ENCODE assay signal across 24 cellular contexts in the genomic region with DNA sequence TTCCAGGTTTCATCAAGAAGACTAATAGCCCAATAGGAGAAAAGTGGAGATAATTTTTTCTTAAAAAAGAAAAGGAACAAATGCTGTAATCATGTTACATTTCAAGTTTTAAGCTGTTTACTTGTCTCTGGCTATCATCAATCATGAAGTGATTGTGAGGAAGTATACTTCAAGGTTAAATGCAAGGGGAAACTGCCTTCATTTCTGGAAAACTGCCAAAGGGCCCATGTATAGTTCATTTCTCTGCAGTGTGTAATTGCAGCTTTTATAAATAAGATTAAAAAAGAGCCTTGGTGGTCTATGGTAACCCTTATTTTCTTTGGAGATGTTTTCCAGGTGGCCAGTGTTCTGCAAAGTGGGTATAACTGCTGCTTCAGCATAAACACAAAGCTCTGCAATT.
"Had no signal": no experiment of that assay in that cellular context is flagged by ENCODE, and none has a peak within 500 bp of the region (broad histone marks: within the 10 kb centered on the region; RNA-seq: fewer than 3 reads in every experiment).

No MANE protein-coding gene starts in this region.

- H3K9me3 Mint-ChIP-seq: endodermal cell; stimulated activated naive B cell treated with anti-CD40 and anti-IgM and Interleukin-4, amounts not matched to agents 10 μg/mL and 1 μg/mL and 100 μg/mL, for 72 hours; stimulated activated naive CD8-positive, alpha-beta T cell treated with anti-CD3 and anti-CD28 coated beads, Interleukin-15, amount 100 ng/mL, for 72 hours had no signal

- H3K36me3 Mint-ChIP-seq: natural killer cell treated with Interleukin-12 subunit alpha and Interleukin-12 subunit beta and Interleukin-15 and Interleukin-18, amount 100 ng/mL, for 72 hours; stimulated activated naive B cell treated with anti-CD40 and anti-IgM and Interleukin-4, amounts not matched to agents 10 μg/mL and 1 μg/mL and 100 μg/mL, for 72 hours had no signal

- H3K36me3 ChIP-seq: spleen, tibial nerve had no signal

- H3K4me1 Mint-ChIP-seq: stimulated activated naive B cell treated with anti-CD40 and anti-IgM and Interleukin-4, amounts not matched to agents 10 μg/mL and 1 μg/mL and 100 μg/mL, for 72 hours; stimulated activated naive CD8-positive, alpha-beta T cell treated with anti-CD3 and anti-CD28 coated beads, Interleukin-15, amount 100 ng/mL, for 72 hours had no signal

- H3K9me3 ChIP-seq: psoas muscle, spleen, testis, tibial nerve had no signal

- H3K27me3 ChIP-seq: foreskin keratinocyte, spleen, testis, tibial nerve had no signal

- H3K4me3 ChIP-seq: coronary artery, lung, psoas muscle, spleen, testis, tibial nerve had no signal

- ATAC-seq: foreskin keratinocyte; left cardiac atrium; left ventricle myocardium superior; natural killer cell treated with Interleukin-12 subunit alpha and Interleukin-12 subunit beta and Interleukin-15 and Interleukin-18, amount 100 ng/mL, for 72 hours; psoas muscle; sciatic nerve; stimulated activated naive B cell treated with anti-CD40 and anti-IgM and Interleukin-4, amounts not matched to agents 10 μg/mL and 1 μg/mL and 100 μg/mL, for 72 hours; stimulated activated naive CD8-positive, alpha-beta T cell treated with anti-CD3 and anti-CD28 coated beads, Interleukin-15, amount 100 ng/mL, for 72 hours had no signal

- H3K4me1 ChIP-seq: foreskin keratinocyte, psoas muscle, spleen, testis, tibial nerve had no signal

- DNase-seq: effector CD4-positive, alpha-beta T cell; endodermal cell; erythroblast; foreskin keratinocyte; kidney; left cardiac atrium; left ventricle myocardium superior; mesenchymal stem cell; midbrain; psoas muscle; retina; spleen; stimulated activated CD4-positive, alpha-beta T cell treated with anti-CD3 and anti-CD28 coated beads, Interleukin-15, amount 100 ng/mL, for 24 hours; stimulated activated CD4-positive, alpha-beta T cell treated with anti-CD3 and anti-CD28 coated beads, Interleukin-1b, Interleukin-23, amount 100 ng/mL, for 48 hours; stimulated activated CD4-positive, alpha-beta T cell treated with anti-CD3 and anti-CD28 coated beads, Interleukin-4, amount 100 ng/mL, for 24 hours; stimulated activated naive B cell treated with anti-CD40 and anti-IgM and Interleukin-4, amounts not matched to agents 10 μg/mL and 1 μg/mL and 100 μg/mL, for 72 hours; stimulated activated naive CD8-positive, alpha-beta T cell treated with anti-CD3 and anti-CD28 coated beads, Interleukin-15, amount 100 ng/mL, for 72 hours; testis had no signal

- H3K4me3 Mint-ChIP-seq: endodermal cell; natural killer cell treated with Interleukin-12 subunit alpha and Interleukin-12 subunit beta and Interleukin-15 and Interleukin-18, amount 100 ng/mL, for 72 hours; stimulated activated naive B cell treated with anti-CD40 and anti-IgM and Interleukin-4, amounts not matched to agents 10 μg/mL and 1 μg/mL and 100 μg/mL, for 72 hours; stimulated activated naive CD8-positive, alpha-beta T cell treated with anti-CD3 and anti-CD28 coated beads, Interleukin-15, amount 100 ng/mL, for 72 hours had no signal

- FAIRE-seq: endothelial cell of umbilical vein, kidney had no signal

- H3K27me3 Mint-ChIP-seq: natural killer cell treated with Interleukin-12 subunit alpha and Interleukin-12 subunit beta and Interleukin-15 and Interleukin-18, amount 100 ng/mL, for 72 hours; stimulated activated naive B cell treated with anti-CD40 and anti-IgM and Interleukin-4, amounts not matched to agents 10 μg/mL and 1 μg/mL and 100 μg/mL, for 72 hours; stimulated activated naive CD8-positive, alpha-beta T cell treated with anti-CD3 and anti-CD28 coated beads, Interleukin-15, amount 100 ng/mL, for 72 hours had no signal

- H3K27ac Mint-ChIP-seq: endodermal cell; natural killer cell treated with Interleukin-12 subunit alpha and Interleukin-12 subunit beta and Interleukin-15 and Interleukin-18, amount 100 ng/mL, for 72 hours; stimulated activated naive B cell treated with anti-CD40 and anti-IgM and Interleukin-4, amounts not matched to agents 10 μg/mL and 1 μg/mL and 100 μg/mL, for 72 hours; stimulated activated naive CD8-positive, alpha-beta T cell treated with anti-CD3 and anti-CD28 coated beads, Interleukin-15, amount 100 ng/mL, for 72 hours had no signal

- H3K27ac ChIP-seq: coronary artery, foreskin keratinocyte, psoas muscle, spleen, testis, tibial nerve had no signal
